Comparison of ENCODE assay signal across 28 cellular contexts in genomic region chr9:107621436-107621835, GRCh38.
"Had no signal": no experiment of that assay in that cellular context is flagged by ENCODE, and none has a peak within 500 bp of the region (broad histone marks: within the 10 kb centered on the region; RNA-seq: fewer than 3 reads in every experiment).

No MANE protein-coding gene starts in this region.

- H3K27me3 ChIP-seq: neural progenitor cell, neutrophil, pancreas, stomach, testis, thyroid gland, upper lobe of left lung had no signal

- H3K36me3 ChIP-seq: left ventricle myocardium inferior, neural progenitor cell, neutrophil, pancreas, prostate gland, stomach, thyroid gland, upper lobe of left lung had no signal

- H3K4me1 ChIP-seq: left ventricle myocardium inferior, neural progenitor cell, pancreas, testis, thyroid gland had no signal

- H2AFZ ChIP-seq: neural progenitor cell had no signal

- H3K9me3 ChIP-seq: left ventricle myocardium inferior, neutrophil, pancreas, prostate gland, stomach, testis, thyroid gland, upper lobe of left lung had no signal

- H3K4me3 ChIP-seq: left ventricle myocardium inferior, lung, neural progenitor cell, pancreas, prostate gland, skin epidermis, stomach, testis, thyroid gland, upper lobe of left lung had no signal

- H3K27ac ChIP-seq: neural progenitor cell, neutrophil, pancreas, skin epidermis, stomach, testis, thyroid gland had no signal

- H3K4me2 ChIP-seq: neural progenitor cell had no signal

- DNase-seq: head of caudate nucleus; hippocampal formation; immature natural killer cell; kidney; left ventricle myocardium inferior; mesendoderm; naive B cell; natural killer cell; nephron progenitor cell; occipital lobe; posterior cingulate gyrus; retina; stimulated activated CD4-positive, alpha-beta T cell treated with anti-CD3 and anti-CD28 coated beads, Interleukin-12 subunit alpha, Interleukin-12 subunit beta, amount 100 ng/mL, for 4 hours; stimulated activated CD4-positive, alpha-beta T cell treated with anti-CD3 and anti-CD28 coated beads, Interleukin-15, amount 100 ng/mL, for 24 hours; stimulated activated CD4-positive, alpha-beta T cell treated with anti-CD3 and anti-CD28 coated beads, Interleukin-2, amount 100 ng/mL, for 24 hours; stimulated activated CD4-positive, alpha-beta T cell treated with anti-CD3 and anti-CD28 coated beads, Interleukin-4, amount 100 ng/mL, for 1 hour; stimulated activated naive B cell treated with anti-CD40 and anti-IgM and Interleukin-4, amounts not matched to agents 10 μg/mL and 1 μg/mL and 100 μg/mL, for 72 hours; stimulated activated naive CD8-positive, alpha-beta T cell treated with anti-CD3 and anti-CD28 coated beads, Interleukin-15, Interleukin-2, amounts not matched to agents 100 U/mL and 50 U/mL, for 24 hours; stomach; thyroid gland had no signal

- ATAC-seq: natural killer cell; stimulated activated naive B cell treated with anti-CD40 and anti-IgM and Interleukin-4, amounts not matched to agents 10 μg/mL and 1 μg/mL and 100 μg/mL, for 72 hours; stimulated activated naive CD8-positive, alpha-beta T cell treated with anti-CD3 and anti-CD28 coated beads, Interleukin-15, Interleukin-2, amounts not matched to agents 100 U/mL and 50 U/mL, for 24 hours had no signal

- H3K9ac ChIP-seq: neural progenitor cell had no signal
